Comparison of ENCODE assay signal across 35 cellular contexts in the genomic region with DNA sequence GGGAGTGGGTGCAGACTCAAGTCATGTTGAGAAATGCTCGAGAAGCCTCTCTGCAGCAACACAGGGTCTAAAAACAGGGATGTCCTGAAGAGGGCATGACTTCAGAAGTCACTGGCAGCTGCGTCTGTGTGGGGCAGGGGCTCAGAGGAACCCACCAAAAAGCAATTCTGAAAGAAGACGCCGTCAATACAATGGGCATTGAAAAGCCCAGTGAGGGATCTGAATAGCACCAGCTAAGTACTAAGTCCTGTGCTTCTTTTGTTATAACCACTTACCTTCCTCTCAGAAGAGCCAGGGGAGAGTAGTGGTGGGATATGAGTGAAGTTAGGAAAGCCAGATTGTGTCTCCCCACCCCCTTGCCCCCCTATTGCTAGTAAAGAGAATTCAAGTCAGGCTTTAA.
"Had no signal": no experiment of that assay in that cellular context is flagged by ENCODE, and none has a peak within 500 bp of the region (broad histone marks: within the 10 kb centered on the region; RNA-seq: fewer than 3 reads in every experiment).

No MANE protein-coding gene starts in this region.

- H3K9me3 ChIP-seq: ascending aorta, body of pancreas, breast epithelium had no signal

- H3K36me3 ChIP-seq: ascending aorta, brain microvascular endothelial cell, breast epithelium had no signal

- H3K27me3 ChIP-seq: ascending aorta, body of pancreas, brain microvascular endothelial cell, breast epithelium had no signal

- ATAC-seq: activated CD8-positive, alpha-beta T cell treated with anti-CD3 and anti-CD28 coated beads for 36 hours; activated naive CD8-positive, alpha-beta T cell treated with anti-CD3 and anti-CD28 coated beads, Interleukin-2, amount 50 U/mL, for 24 hours; activated T-cell treated with anti-CD3 and anti-CD28 coated beads, Interleukin-2, amount 50 U/mL, for 4 hours; body of pancreas had no signal

- H3K27me3 Mint-ChIP-seq: activated CD4-positive, alpha-beta memory T cell treated with anti-CD3 and anti-CD28 coated beads for 36 hours; activated CD4-positive, alpha-beta T cell treated with anti-CD3 and anti-CD28 coated beads, Interleukin-2, amount 10 ng/mL, durations not matched to agents 24 days and 14 days; activated CD8-positive, alpha-beta T cell treated with anti-CD3 and anti-CD28 coated beads for 36 hours; activated naive CD4-positive, alpha-beta T cell treated with anti-CD3 and anti-CD28 coated beads, Interleukin-2, amount 10 ng/mL, durations not matched to agents 7 days and 5 days; activated naive CD4-positive, alpha-beta T cell treated with anti-CD3 and anti-CD28 coated beads, Interleukin-2, amount 50 U/mL, for 24 hours; activated naive CD8-positive, alpha-beta T cell; activated naive CD8-positive, alpha-beta T cell treated with anti-CD3 and anti-CD28 coated beads, Interleukin-2, amount 10 ng/mL, durations not matched to agents 7 days and 5 days; activated naive CD8-positive, alpha-beta T cell treated with anti-CD3 and anti-CD28 coated beads, Interleukin-2, amount 50 U/mL, for 24 hours had no signal

- H3K4me1 ChIP-seq: body of pancreas, breast epithelium had no signal

- H3K9me3 Mint-ChIP-seq: activated B cell treated with CpG ODN at 0.5 μM for 24 hours; activated CD4-positive, alpha-beta memory T cell treated with anti-CD3 and anti-CD28 coated beads for 36 hours; activated CD4-positive, alpha-beta T cell treated with anti-CD3 and anti-CD28 coated beads, Interleukin-2, amount 10 ng/mL, durations not matched to agents 24 days and 14 days had no signal

- H3K4me1 Mint-ChIP-seq: activated CD4-positive, alpha-beta T cell treated with anti-CD3 and anti-CD28 coated beads, Interleukin-2, amount 10 ng/mL, durations not matched to agents 24 days and 14 days; activated naive CD4-positive, alpha-beta T cell treated with anti-CD3 and anti-CD28 coated beads, Interleukin-2, amount 10 ng/mL, durations not matched to agents 7 days and 5 days; activated naive CD4-positive, alpha-beta T cell treated with anti-CD3 and anti-CD28 coated beads, Interleukin-2, amount 50 U/mL, for 24 hours; activated naive CD8-positive, alpha-beta T cell treated with anti-CD3 and anti-CD28 coated beads, Interleukin-2, amount 10 ng/mL, durations not matched to agents 7 days and 5 days; activated naive CD8-positive, alpha-beta T cell treated with anti-CD3 and anti-CD28 coated beads, Interleukin-2, amount 50 U/mL, for 24 hours had no signal

- H3K27ac ChIP-seq: ascending aorta, body of pancreas, brain microvascular endothelial cell, breast epithelium, VCaP had no signal

- DNase-seq: activated B cell treated with CpG ODN at 0.5 μM for 24 hours; activated CD4-positive, alpha-beta memory T cell treated with anti-CD3 and anti-CD28 coated beads for 36 hours; activated CD4-positive, alpha-beta T cell treated with anti-CD3 and anti-CD28 coated beads for 4 hours; activated CD4-positive, alpha-beta T cell treated with anti-CD3 and anti-CD28 coated beads, Interleukin-2, amount 10 ng/mL, durations not matched to agents 24 days and 14 days; activated CD4-positive, alpha-beta T cell treated with anti-CD3 and anti-CD28 coated beads, Interleukin-2, amount 50 U/mL, for 1 hour; activated CD4-positive, alpha-beta T cell treated with anti-CD3 and anti-CD28 coated beads, Interleukin-2, amount 50 U/mL, for 4 hours; activated CD4-positive, CD25-positive, alpha-beta regulatory T cell treated with anti-CD3 and anti-CD28 coated beads, Interleukin-2, amount 50 U/mL, for 72 hours; activated CD8-positive, alpha-beta memory T cell treated with anti-CD3 and anti-CD28 coated beads, Interleukin-2, amount 50 U/mL, for 4 hours; activated CD8-positive, alpha-beta T cell treated with anti-CD3 and anti-CD28 coated beads for 36 hours; activated effector memory CD4-positive, alpha-beta T cell treated with Interleukin-2 at 50 U/mL for 16 hours; activated gamma-delta T cell; activated naive CD4-positive, alpha-beta T cell treated with anti-CD3 and anti-CD28 coated beads, Interleukin-2, amount 10 ng/mL, durations not matched to agents 7 days and 5 days; activated naive CD4-positive, alpha-beta T cell treated with Interleukin-2 at 50 U/mL for 16 hours; activated naive CD8-positive, alpha-beta T cell treated with anti-CD3 and anti-CD28 coated beads, Interleukin-2, amount 10 ng/mL, durations not matched to agents 7 days and 5 days; activated naive CD8-positive, alpha-beta T cell treated with anti-CD3 and anti-CD28 coated beads, Interleukin-2, amount 50 U/mL, for 24 hours; activated T-cell treated with anti-CD3 and anti-CD28 coated beads for 4 hours; activated T-cell treated with anti-CD3 and anti-CD28 coated beads, Interleukin-2, amount 50 U/mL, for 1 hour; activated T-cell treated with anti-CD3 and anti-CD28 coated beads, Interleukin-2, amount 50 U/mL, for 4 hours; amygdala; anterior cingulate cortex; body of pancreas; brain microvascular endothelial cell; central memory CD4-positive, alpha-beta T cell; T-helper 1 cell; T-helper 2 cell; T-helper 9 cell had no signal

- H3K4me3 Mint-ChIP-seq: activated B cell treated with CpG ODN at 0.5 μM for 24 hours; activated CD4-positive, alpha-beta memory T cell treated with anti-CD3 and anti-CD28 coated beads for 36 hours; activated CD4-positive, alpha-beta T cell treated with anti-CD3 and anti-CD28 coated beads, Interleukin-2, amount 10 ng/mL, durations not matched to agents 24 days and 14 days; activated CD8-positive, alpha-beta T cell treated with anti-CD3 and anti-CD28 coated beads for 36 hours; activated naive CD4-positive, alpha-beta T cell treated with anti-CD3 and anti-CD28 coated beads, Interleukin-2, amount 10 ng/mL, durations not matched to agents 7 days and 5 days; activated naive CD4-positive, alpha-beta T cell treated with anti-CD3 and anti-CD28 coated beads, Interleukin-2, amount 50 U/mL, for 24 hours; activated naive CD8-positive, alpha-beta T cell; activated naive CD8-positive, alpha-beta T cell treated with anti-CD3 and anti-CD28 coated beads, Interleukin-2, amount 10 ng/mL, durations not matched to agents 7 days and 5 days; activated naive CD8-positive, alpha-beta T cell treated with anti-CD3 and anti-CD28 coated beads, Interleukin-2, amount 50 U/mL, for 24 hours; activated T-cell treated with anti-CD3 and anti-CD28 coated beads, Interleukin-2, amount 50 U/mL, for 4 hours; T-helper 1 cell treated with Interleukin-12 subunit alpha and Interleukin-12 subunit beta and Interleukin-4 antibody, amounts not matched to agents 30 μg/mL and 1 μg/mL, for 36 hours; T-helper 2 cell treated with Interferon-gamma antibody and Interleukin-4, amounts not matched to agents 5 μg/mL and 100 μg/mL, for 36 hours had no signal

- H3K4me3 ChIP-seq: ascending aorta, body of pancreas, breast epithelium had no signal

- H3K36me3 Mint-ChIP-seq: activated CD4-positive, alpha-beta memory T cell treated with anti-CD3 and anti-CD28 coated beads for 36 hours; activated naive CD4-positive, alpha-beta T cell treated with anti-CD3 and anti-CD28 coated beads, Interleukin-2, amount 10 ng/mL, durations not matched to agents 7 days and 5 days; activated naive CD4-positive, alpha-beta T cell treated with anti-CD3 and anti-CD28 coated beads, Interleukin-2, amount 50 U/mL, for 24 hours; activated naive CD8-positive, alpha-beta T cell; activated naive CD8-positive, alpha-beta T cell treated with anti-CD3 and anti-CD28 coated beads, Interleukin-2, amount 10 ng/mL, durations not matched to agents 7 days and 5 days had no signal

- FAIRE-seq: TTC549 had no signal

- H3K27ac Mint-ChIP-seq: activated B cell treated with CpG ODN at 0.5 μM for 24 hours; activated CD4-positive, alpha-beta memory T cell treated with anti-CD3 and anti-CD28 coated beads for 36 hours; activated CD4-positive, alpha-beta T cell treated with anti-CD3 and anti-CD28 coated beads, Interleukin-2, amount 10 ng/mL, durations not matched to agents 24 days and 14 days; activated CD8-positive, alpha-beta T cell treated with anti-CD3 and anti-CD28 coated beads for 36 hours; activated naive CD4-positive, alpha-beta T cell treated with anti-CD3 and anti-CD28 coated beads, Interleukin-2, amount 10 ng/mL, durations not matched to agents 7 days and 5 days; activated naive CD4-positive, alpha-beta T cell treated with anti-CD3 and anti-CD28 coated beads, Interleukin-2, amount 50 U/mL, for 24 hours; activated naive CD8-positive, alpha-beta T cell; activated naive CD8-positive, alpha-beta T cell treated with anti-CD3 and anti-CD28 coated beads, Interleukin-2, amount 10 ng/mL, durations not matched to agents 7 days and 5 days; activated naive CD8-positive, alpha-beta T cell treated with anti-CD3 and anti-CD28 coated beads, Interleukin-2, amount 50 U/mL, for 24 hours; activated T-helper 2 cell treated with anti-CD3 and anti-CD28 coated beads, Interferon-gamma antibody, Interleukin-2, Interleukin-4, amounts not matched to agents 10 μg/mL and 5 μg/mL and 100 μg/mL, durations not matched to agents 14 hours and 24 hours and 36 hours; T-helper 1 cell treated with Interleukin-12 subunit alpha and Interleukin-12 subunit beta and Interleukin-4 antibody, amounts not matched to agents 30 μg/mL and 1 μg/mL, for 36 hours; T-helper 2 cell treated with Interferon-gamma antibody and Interleukin-4, amounts not matched to agents 5 μg/mL and 100 μg/mL, for 36 hours had no signal
